ENCODE assay signal across 13 cellular contexts in genomic region chr17:43239597-43239996, GRCh38. TPM values are rescaled to one million over a fixed set of nuclear protein-coding genes. Genes with fewer than 3 reads are reported as not detected.
DNase-seq lines count a peak whose midpoint lies in the region; ATAC-seq and TF ChIP-seq lines count a peak whose summit lies in the region.
"Not testable (repeated sequence)": the region's sequence is repeated elsewhere in the genome, so short reads cannot be mapped to it uniquely, and the experiment has no call there.
"Had no signal": no experiment of that assay in that cellular context is flagged by ENCODE, and none has a peak within 500 bp of the region (broad histone marks: within the 10 kb centered on the region; RNA-seq: fewer than 3 reads in every experiment).

No MANE protein-coding gene starts in this region.

- not testable (repeated sequence) for H3K9me3 ChIP-seq in body of pancreas

- not testable (repeated sequence) for TF ChIP-seq POLR2A in body of pancreas (IDR thresholded peaks at IDR 0.05)

- H3K27me3 Mint-ChIP-seq in activated CD8-positive, alpha-beta T cell treated with anti-CD3 and anti-CD28 coated beads for 36 hours; activated T-helper 17 cell treated with anti-CD3 and anti-CD28 coated beads, Interleukin-2, amount 50 U/mL, for 72 hours; memory B cell; natural killer cell treated with Interleukin-12 subunit alpha and Interleukin-12 subunit beta and Interleukin-15 and Interleukin-18, amount 100 ng/mL, for 72 hours; stimulated activated naive B cell treated with anti-CD40 and anti-IgM and Interleukin-4, amounts not matched to agents 10 μg/mL and 1 μg/mL and 100 μg/mL, for 72 hours: not testable (repeated sequence)

- TF ChIP-seq CTCF in activated CD8-positive, alpha-beta T cell treated with anti-CD3 and anti-CD28 coated beads for 36 hours (IDR thresholded peaks at IDR 0.05); body of pancreas (IDR thresholded peaks at IDR 0.05): not testable (repeated sequence)

- H3K4me3 Mint-ChIP-seq in activated CD8-positive, alpha-beta T cell treated with anti-CD3 and anti-CD28 coated beads for 36 hours; activated T-helper 17 cell treated with anti-CD3 and anti-CD28 coated beads, Interleukin-2, amount 50 U/mL, for 72 hours; memory B cell; natural killer cell treated with Interleukin-12 subunit alpha and Interleukin-12 subunit beta and Interleukin-15 and Interleukin-18, amount 100 ng/mL, for 72 hours: not testable (repeated sequence)
- peak overlapping the region in 1 of 2 donors; percentile 54 for H3K4me3 Mint-ChIP-seq in stimulated activated naive B cell treated with anti-CD40 and anti-IgM and Interleukin-4, amounts not matched to agents 10 μg/mL and 1 μg/mL and 100 μg/mL, for 72 hours

- not testable (repeated sequence) for H3K27ac ChIP-seq in body of pancreas

- not testable (repeated sequence) for H3K9me3 Mint-ChIP-seq in activated CD8-positive, alpha-beta T cell treated with anti-CD3 and anti-CD28 coated beads for 36 hours; activated T-helper 17 cell treated with anti-CD3 and anti-CD28 coated beads, Interleukin-2, amount 50 U/mL, for 72 hours; memory B cell; natural killer cell treated with Interleukin-12 subunit alpha and Interleukin-12 subunit beta and Interleukin-15 and Interleukin-18, amount 100 ng/mL, for 72 hours; stimulated activated naive B cell treated with anti-CD40 and anti-IgM and Interleukin-4, amounts not matched to agents 10 μg/mL and 1 μg/mL and 100 μg/mL, for 72 hours

- DNase-seq in activated CD8-positive, alpha-beta T cell treated with anti-CD3 and anti-CD28 coated beads for 36 hours; body of pancreas; memory B cell (ENCODE audit: low spot score in 2 of 2); natural killer cell treated with Interleukin-12 subunit alpha and Interleukin-12 subunit beta and Interleukin-15 and Interleukin-18, amount 100 ng/mL, for 72 hours (ENCODE audit: low spot score); stimulated activated naive B cell treated with anti-CD40 and anti-IgM and Interleukin-4, amounts not matched to agents 10 μg/mL and 1 μg/mL and 100 μg/mL, for 72 hours: not testable (repeated sequence)

- H3K4me3 ChIP-seq in body of pancreas: not testable (repeated sequence)

- H3K27me3 ChIP-seq in body of pancreas: not testable (repeated sequence)

- H3K36me3 ChIP-seq in body of pancreas (replicated peaks in 1 of 2; ENCODE audit: insufficient read depth in 1 of 2, low read depth in 2 of 2): not testable (repeated sequence)

- not testable (repeated sequence) for H3K27ac Mint-ChIP-seq in activated CD8-positive, alpha-beta T cell treated with anti-CD3 and anti-CD28 coated beads for 36 hours; activated T-helper 17 cell treated with anti-CD3 and anti-CD28 coated beads, Interleukin-2, amount 50 U/mL, for 72 hours; memory B cell; natural killer cell treated with Interleukin-12 subunit alpha and Interleukin-12 subunit beta and Interleukin-15 and Interleukin-18, amount 100 ng/mL, for 72 hours
- peak overlapping the region; percentile 74 for H3K27ac Mint-ChIP-seq in stimulated activated naive B cell treated with anti-CD40 and anti-IgM and Interleukin-4, amounts not matched to agents 10 μg/mL and 1 μg/mL and 100 μg/mL, for 72 hours

- peak; percentile 41 for ATAC-seq in GM18517 (IDR thresholded peaks at IDR 0.05; ENCODE audit: unreplicated experiment)
- ATAC-seq in SK-N-SH treated with all-trans-retinoic acid at 6 μM for 48 hours: peak; percentile 43
- peak; percentile 49 for ATAC-seq in activated CD8-positive, alpha-beta T cell treated with anti-CD3 and anti-CD28 coated beads for 36 hours
- peak; percentile 53 for ATAC-seq in activated T-helper 17 cell treated with anti-CD3 and anti-CD28 coated beads, Interleukin-2, amount 50 U/mL, for 72 hours (replicated peaks)
- peak; percentile 42 for ATAC-seq in body of pancreas
- ATAC-seq in memory B cell (ENCODE audit: low read depth): peak; percentile 54
- peak; percentile 58 to 59 for ATAC-seq in natural killer cell treated with Interleukin-12 subunit alpha and Interleukin-12 subunit beta and Interleukin-15 and Interleukin-18, amount 100 ng/mL, for 72 hours
- ATAC-seq in stimulated activated naive B cell treated with anti-CD40 and anti-IgM and Interleukin-4, amounts not matched to agents 10 μg/mL and 1 μg/mL and 100 μg/mL, for 72 hours (replicated peaks): peak; percentile 64 to 76

- CTCF ChIA-PET in activated CD8-positive, alpha-beta T cell treated with anti-CD3 and anti-CD28 coated beads for 36 hours (lab: Charles Lee): not testable (repeated sequence)

- not testable (repeated sequence) for H3K4me1 Mint-ChIP-seq in activated CD8-positive, alpha-beta T cell treated with anti-CD3 and anti-CD28 coated beads for 36 hours (ENCODE audit: low read depth); activated T-helper 17 cell treated with anti-CD3 and anti-CD28 coated beads, Interleukin-2, amount 50 U/mL, for 72 hours; memory B cell; natural killer cell treated with Interleukin-12 subunit alpha and Interleukin-12 subunit beta and Interleukin-15 and Interleukin-18, amount 100 ng/mL, for 72 hours (ENCODE audit: low read depth in 2 of 2); stimulated activated naive B cell treated with anti-CD40 and anti-IgM and Interleukin-4, amounts not matched to agents 10 μg/mL and 1 μg/mL and 100 μg/mL, for 72 hours

- no CpG with 5 or more reads among the region's 26 CpGs for WGBS in body of pancreas, 2 donors

- intact Hi-C loops in activated CD8-positive, alpha-beta T cell treated with anti-CD3 and anti-CD28 coated beads for 36 hours (cut with micrococcal nuclease); body of pancreas (cut with DNase I): not testable (repeated sequence)

- H3K4me1 ChIP-seq in body of pancreas: not testable (repeated sequence)

- POLR2A ChIA-PET in activated CD8-positive, alpha-beta T cell treated with anti-CD3 and anti-CD28 coated beads for 36 hours (lab: Charles Lee): not testable (repeated sequence)

- H3K36me3 Mint-ChIP-seq in activated CD8-positive, alpha-beta T cell treated with anti-CD3 and anti-CD28 coated beads for 36 hours (ENCODE audit: low read depth); activated T-helper 17 cell treated with anti-CD3 and anti-CD28 coated beads, Interleukin-2, amount 50 U/mL, for 72 hours (ENCODE audit: low read depth); memory B cell; natural killer cell treated with Interleukin-12 subunit alpha and Interleukin-12 subunit beta and Interleukin-15 and Interleukin-18, amount 100 ng/mL, for 72 hours; stimulated activated naive B cell treated with anti-CD40 and anti-IgM and Interleukin-4, amounts not matched to agents 10 μg/mL and 1 μg/mL and 100 μg/mL, for 72 hours: not testable (repeated sequence)

RNA-seq across cellular contexts. Expression of gene RNU2-1, which starts 5.8 kb away (rescaled TPM):
- 1,000 to 10,000 TPM; 3,772 to 4,070 TPM for total RNA-seq in activated CD8-positive, alpha-beta T cell treated with anti-CD3 and anti-CD28 coated beads for 36 hours
- total RNA-seq in activated T-helper 17 cell treated with anti-CD3 and anti-CD28 coated beads, Interleukin-2, amount 50 U/mL, for 72 hours: 1,000 to 10,000 TPM; 5,691 to 6,034 TPM
- not detected for total RNA-seq in body of pancreas
- total RNA-seq in natural killer cell treated with Interleukin-12 subunit alpha and Interleukin-12 subunit beta and Interleukin-15 and Interleukin-18, amount 100 ng/mL, for 72 hours: 1,000 to 10,000 TPM; 3,257 to 3,900 TPM
- total RNA-seq: A172, G401, GM23248 had no signal

RNA-seq across cellular contexts. Expression of gene CCDC200, which starts 11.2 kb away (rescaled TPM):
- not detected for total RNA-seq in activated CD8-positive, alpha-beta T cell treated with anti-CD3 and anti-CD28 coated beads for 36 hours
- total RNA-seq in activated T-helper 17 cell treated with anti-CD3 and anti-CD28 coated beads, Interleukin-2, amount 50 U/mL, for 72 hours: 1 to 10 TPM in 1 of 2 donors, not detected in 1; 1.1 TPM
- not detected for total RNA-seq in body of pancreas
- not detected for total RNA-seq in natural killer cell treated with Interleukin-12 subunit alpha and Interleukin-12 subunit beta and Interleukin-15 and Interleukin-18, amount 100 ng/mL, for 72 hours
- total RNA-seq: A172, Calu3, G401, GM12878, GM23248 had no signal

RNA-seq across cellular contexts. Expression of gene TMEM106A, which starts 27.9 kb away (rescaled TPM):
- 1 to 10 TPM; 9.2 to 9.8 TPM for total RNA-seq in activated CD8-positive, alpha-beta T cell treated with anti-CD3 and anti-CD28 coated beads for 36 hours
- total RNA-seq in activated T-helper 17 cell treated with anti-CD3 and anti-CD28 coated beads, Interleukin-2, amount 50 U/mL, for 72 hours: 10 to 100 TPM in 1 of 2 donors, 1 to 10 TPM in 1; 9.5 to 28.4 TPM
- 1 to 10 TPM; 4.9 to 6.9 TPM for total RNA-seq in body of pancreas
- total RNA-seq in natural killer cell treated with Interleukin-12 subunit alpha and Interleukin-12 subunit beta and Interleukin-15 and Interleukin-18, amount 100 ng/mL, for 72 hours: 10 to 100 TPM; 18.2 to 31.5 TPM
- total RNA-seq: G401 had no signal

Comparison
In these comparisons a context has a peak if more than half of its experiments do, and no peak if none do; other contexts are left out.
1. RNA of gene RNU2-1, which starts 5.8 kb away (total RNA-seq): 5,691 to 6,034 TPM in activated T-helper 17 cell treated with anti-CD3 and anti-CD28 coated beads, Interleukin-2, amount 50 U/mL, for 72 hours, 3,772 to 4,070 TPM in activated CD8-positive, alpha-beta T cell treated with anti-CD3 and anti-CD28 coated beads for 36 hours and 3,257 to 3,900 TPM in natural killer cell treated with Interleukin-12 subunit alpha and Interleukin-12 subunit beta and Interleukin-15 and Interleukin-18, amount 100 ng/mL, for 72 hours; not detected in body of pancreas; every median in the first group is over 1,000 times any median in the second.
2. Peak in every context shown above with its lines, with median percentiles within 50 percentile points of each other: ATAC-seq.